ENCODE assay signal across 1 cellular context in the genomic region with DNA sequence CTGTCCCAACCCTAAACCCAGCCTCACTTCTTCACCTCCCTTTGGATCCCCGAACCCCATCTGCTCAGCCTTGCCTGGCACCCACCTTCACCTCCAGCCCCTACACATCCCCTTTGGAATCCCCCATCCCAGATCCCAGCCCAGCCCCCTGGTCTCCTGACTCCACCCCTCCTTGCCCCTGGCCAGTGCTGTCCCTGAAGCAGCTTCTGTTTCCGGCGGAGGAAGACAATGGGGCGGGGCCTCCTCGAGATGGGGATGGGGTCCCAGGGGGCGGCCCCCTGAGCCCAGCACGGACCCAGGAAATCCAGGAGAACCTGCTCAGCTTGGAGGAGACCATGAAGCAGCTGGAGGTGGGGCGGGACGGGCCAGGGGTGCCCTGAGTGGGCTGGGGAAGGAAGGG.
TF ChIP-seq lines count a peak whose summit lies in the region.

No MANE protein-coding gene starts in this region.

TF ChIP-seq in GM23338, 12 proteins besides CTCF, POLR2A, EP300 and RAD21:
- TF ChIP-seq STAT1 (IDR thresholded peaks at IDR 0.05; ENCODE audit: unreplicated experiment) (no peak), EZH2phosphoT487 (IDR thresholded peaks at IDR 0.05; ENCODE audit: unreplicated experiment) (no peak), EZH2 (IDR thresholded peaks at IDR 0.05; ENCODE audit: low read depth, unreplicated experiment) (no peak), ZNF331 (CRISPR knock-in tag; IDR thresholded peaks at IDR 0.05; ENCODE audit: low read depth) (no peak), POLR2AphosphoS5 (IDR thresholded peaks at IDR 0.05; ENCODE audit: low read depth) (no peak), ZNF114 (CRISPR knock-in tag; IDR thresholded peaks at IDR 0.05) (no peak), NANOG (IDR thresholded peaks at IDR 0.05; ENCODE audit: borderline replicate concordance) (no peak), JUNB (IDR thresholded peaks at IDR 0.05; ENCODE audit: unreplicated experiment) (no peak), CREB1 (CRISPR knock-in tag; IDR thresholded peaks at IDR 0.05; ENCODE audit: low read depth) (no peak)
- TF ChIP-seq, protein P1, sequence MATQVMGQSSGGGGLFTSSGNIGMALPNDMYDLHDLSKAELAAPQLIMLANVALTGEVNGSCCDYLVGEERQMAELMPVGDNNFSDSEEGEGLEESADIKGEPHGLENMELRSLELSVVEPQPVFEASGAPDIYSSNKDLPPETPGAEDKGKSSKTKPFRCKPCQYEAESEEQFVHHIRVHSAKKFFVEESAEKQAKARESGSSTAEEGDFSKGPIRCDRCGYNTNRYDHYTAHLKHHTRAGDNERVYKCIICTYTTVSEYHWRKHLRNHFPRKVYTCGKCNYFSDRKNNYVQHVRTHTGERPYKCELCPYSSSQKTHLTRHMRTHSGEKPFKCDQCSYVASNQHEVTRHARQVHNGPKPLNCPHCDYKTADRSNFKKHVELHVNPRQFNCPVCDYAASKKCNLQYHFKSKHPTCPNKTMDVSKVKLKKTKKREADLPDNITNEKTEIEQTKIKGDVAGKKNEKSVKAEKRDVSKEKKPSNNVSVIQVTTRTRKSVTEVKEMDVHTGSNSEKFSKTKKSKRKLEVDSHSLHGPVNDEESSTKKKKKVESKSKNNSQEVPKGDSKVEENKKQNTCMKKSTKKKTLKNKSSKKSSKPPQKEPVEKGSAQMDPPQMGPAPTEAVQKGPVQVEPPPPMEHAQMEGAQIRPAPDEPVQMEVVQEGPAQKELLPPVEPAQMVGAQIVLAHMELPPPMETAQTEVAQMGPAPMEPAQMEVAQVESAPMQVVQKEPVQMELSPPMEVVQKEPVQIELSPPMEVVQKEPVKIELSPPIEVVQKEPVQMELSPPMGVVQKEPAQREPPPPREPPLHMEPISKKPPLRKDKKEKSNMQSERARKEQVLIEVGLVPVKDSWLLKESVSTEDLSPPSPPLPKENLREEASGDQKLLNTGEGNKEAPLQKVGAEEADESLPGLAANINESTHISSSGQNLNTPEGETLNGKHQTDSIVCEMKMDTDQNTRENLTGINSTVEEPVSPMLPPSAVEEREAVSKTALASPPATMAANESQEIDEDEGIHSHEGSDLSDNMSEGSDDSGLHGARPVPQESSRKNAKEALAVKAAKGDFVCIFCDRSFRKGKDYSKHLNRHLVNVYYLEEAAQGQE (IDR thresholded peaks at IDR 0.05; ENCODE audit: unreplicated experiment) = no peak
- TF ChIP-seq, protein P2, sequence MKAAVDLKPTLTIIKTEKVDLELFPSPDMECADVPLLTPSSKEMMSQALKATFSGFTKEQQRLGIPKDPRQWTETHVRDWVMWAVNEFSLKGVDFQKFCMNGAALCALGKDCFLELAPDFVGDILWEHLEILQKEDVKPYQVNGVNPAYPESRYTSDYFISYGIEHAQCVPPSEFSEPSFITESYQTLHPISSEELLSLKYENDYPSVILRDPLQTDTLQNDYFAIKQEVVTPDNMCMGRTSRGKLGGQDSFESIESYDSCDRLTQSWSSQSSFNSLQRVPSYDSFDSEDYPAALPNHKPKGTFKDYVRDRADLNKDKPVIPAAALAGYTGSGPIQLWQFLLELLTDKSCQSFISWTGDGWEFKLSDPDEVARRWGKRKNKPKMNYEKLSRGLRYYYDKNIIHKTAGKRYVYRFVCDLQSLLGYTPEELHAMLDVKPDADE (IDR thresholded peaks at IDR 0.05) = no peak
- TF ChIP-seq, protein P3, sequence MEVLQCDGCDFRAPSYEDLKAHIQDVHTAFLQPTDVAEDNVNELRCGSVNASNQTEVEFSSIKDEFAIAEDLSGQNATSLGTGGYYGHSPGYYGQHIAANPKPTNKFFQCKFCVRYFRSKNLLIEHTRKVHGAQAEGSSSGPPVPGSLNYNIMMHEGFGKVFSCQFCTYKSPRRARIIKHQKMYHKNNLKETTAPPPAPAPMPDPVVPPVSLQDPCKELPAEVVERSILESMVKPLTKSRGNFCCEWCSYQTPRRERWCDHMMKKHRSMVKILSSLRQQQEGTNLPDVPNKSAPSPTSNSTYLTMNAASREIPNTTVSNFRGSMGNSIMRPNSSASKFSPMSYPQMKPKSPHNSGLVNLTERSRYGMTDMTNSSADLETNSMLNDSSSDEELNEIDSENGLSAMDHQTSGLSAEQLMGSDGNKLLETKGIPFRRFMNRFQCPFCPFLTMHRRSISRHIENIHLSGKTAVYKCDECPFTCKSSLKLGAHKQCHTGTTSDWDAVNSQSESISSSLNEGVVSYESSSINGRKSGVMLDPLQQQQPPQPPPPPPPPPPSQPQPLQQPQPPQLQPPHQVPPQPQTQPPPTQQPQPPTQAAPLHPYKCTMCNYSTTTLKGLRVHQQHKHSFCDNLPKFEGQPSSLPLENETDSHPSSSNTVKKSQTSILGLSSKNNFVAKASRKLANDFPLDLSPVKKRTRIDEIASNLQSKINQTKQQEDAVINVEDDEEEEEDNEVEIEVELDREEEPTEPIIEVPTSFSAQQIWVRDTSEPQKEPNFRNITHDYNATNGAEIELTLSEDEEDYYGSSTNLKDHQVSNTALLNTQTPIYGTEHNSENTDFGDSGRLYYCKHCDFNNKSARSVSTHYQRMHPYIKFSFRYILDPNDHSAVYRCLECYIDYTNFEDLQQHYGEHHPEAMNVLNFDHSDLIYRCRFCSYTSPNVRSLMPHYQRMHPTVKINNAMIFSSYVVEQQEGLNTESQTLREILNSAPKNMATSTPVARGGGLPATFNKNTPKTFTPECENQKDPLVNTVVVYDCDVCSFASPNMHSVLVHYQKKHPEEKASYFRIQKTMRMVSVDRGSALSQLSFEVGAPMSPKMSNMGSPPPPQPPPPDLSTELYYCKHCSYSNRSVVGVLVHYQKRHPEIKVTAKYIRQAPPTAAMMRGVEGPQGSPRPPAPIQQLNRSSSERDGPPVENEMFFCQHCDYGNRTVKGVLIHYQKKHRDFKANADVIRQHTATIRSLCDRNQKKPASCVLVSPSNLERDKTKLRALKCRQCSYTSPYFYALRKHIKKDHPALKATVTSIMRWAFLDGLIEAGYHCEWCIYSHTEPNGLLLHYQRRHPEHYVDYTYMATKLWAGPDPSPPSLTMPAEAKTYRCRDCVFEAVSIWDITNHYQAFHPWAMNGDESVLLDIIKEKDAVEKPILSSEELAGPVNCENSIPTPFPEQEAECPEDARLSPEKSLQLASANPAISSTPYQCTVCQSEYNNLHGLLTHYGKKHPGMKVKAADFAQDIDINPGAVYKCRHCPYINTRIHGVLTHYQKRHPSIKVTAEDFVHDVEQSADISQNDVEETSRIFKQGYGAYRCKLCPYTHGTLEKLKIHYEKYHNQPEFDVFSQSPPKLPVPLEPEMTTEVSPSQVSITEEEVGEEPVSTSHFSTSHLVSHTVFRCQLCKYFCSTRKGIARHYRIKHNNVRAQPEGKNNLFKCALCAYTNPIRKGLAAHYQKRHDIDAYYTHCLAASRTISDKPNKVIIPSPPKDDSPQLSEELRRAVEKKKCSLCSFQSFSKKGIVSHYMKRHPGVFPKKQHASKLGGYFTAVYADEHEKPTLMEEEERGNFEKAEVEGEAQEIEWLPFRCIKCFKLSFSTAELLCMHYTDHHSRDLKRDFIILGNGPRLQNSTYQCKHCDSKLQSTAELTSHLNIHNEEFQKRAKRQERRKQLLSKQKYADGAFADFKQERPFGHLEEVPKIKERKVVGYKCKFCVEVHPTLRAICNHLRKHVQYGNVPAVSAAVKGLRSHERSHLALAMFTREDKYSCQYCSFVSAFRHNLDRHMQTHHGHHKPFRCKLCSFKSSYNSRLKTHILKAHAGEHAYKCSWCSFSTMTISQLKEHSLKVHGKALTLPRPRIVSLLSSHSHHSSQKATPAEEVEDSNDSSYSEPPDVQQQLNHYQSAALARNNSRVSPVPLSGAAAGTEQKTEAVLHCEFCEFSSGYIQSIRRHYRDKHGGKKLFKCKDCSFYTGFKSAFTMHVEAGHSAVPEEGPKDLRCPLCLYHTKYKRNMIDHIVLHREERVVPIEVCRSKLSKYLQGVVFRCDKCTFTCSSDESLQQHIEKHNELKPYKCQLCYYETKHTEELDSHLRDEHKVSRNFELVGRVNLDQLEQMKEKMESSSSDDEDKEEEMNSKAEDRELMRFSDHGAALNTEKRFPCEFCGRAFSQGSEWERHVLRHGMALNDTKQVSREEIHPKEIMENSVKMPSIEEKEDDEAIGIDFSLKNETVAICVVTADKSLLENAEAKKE (CRISPR knock-in tag; IDR thresholded peaks at IDR 0.05) = no peak
TF ChIP-seq in GM23338: peak in this region for 0.
